8 cellular contexts compared by ENCODE assay signal in genomic region chr1:150922519-150922975, GRCh38.
DNase-seq lines count a peak whose midpoint lies in the region; ATAC-seq lines count a peak whose summit lies in the region.

No MANE protein-coding gene starts in this region.

- H3K9me3 ChIP-seq in iPS DF 6.9 (ENCODE audit: control insufficient read depth, insufficient read depth, low read length), result no peaks in the 10 kb centered on the region

- no peaks in the 10 kb centered on the region for H3K27me3 ChIP-seq in iPS DF 6.9 (ENCODE audit: control insufficient read depth, insufficient read depth, low read length)

- H3K4me3 ChIP-seq in iPS DF 6.9 (ENCODE audit: low read length), result no peak overlapping the region

- DNase-seq in GM04503 (ENCODE audit: low read depth), result peak; percentile 67
- DNase-seq in NCI-H2029 treated with DMSO at 0.1 percent for 48 hours (lab: John Stamatoyannopoulos, UW), result peak; percentile 64
- peak; percentile 57 for DNase-seq in T-helper 9 cell
- peak in 36 of 58 donors; percentile 1 to 55 (median 12) for DNase-seq in anterior cingulate cortex (lab: John Stamatoyannopoulos, UW)
- peak; percentile 52 for DNase-seq in iPS DF 6.9 (ENCODE audit: low read depth, low spot score)
- peak; percentile 39 for DNase-seq in smooth muscle cell of the brain vasculature (ENCODE audit: low read depth, low spot score)

- H3K27ac ChIP-seq in iPS DF 6.9 (ENCODE audit: low read length), result no peak overlapping the region

- ATAC-seq in HG02798 (IDR thresholded peaks at IDR 0.05; ENCODE audit: poor library complexity, unreplicated experiment) (peak; percentile 42), GM18870 (IDR thresholded peaks at IDR 0.05; ENCODE audit: unreplicated experiment) (no peak)

- no peaks in the 10 kb centered on the region for H3K4me1 ChIP-seq in iPS DF 6.9 (ENCODE audit: control insufficient read depth, insufficient read depth, low read length)

- WGBS in iPS DF 6.9 (ENCODE audit: insufficient coverage, insufficient read length), result no CpG with 5 or more reads among the region's 2 CpGs

- peaks cover under 1% of the 10 kb centered on the region; the same call in 1 of the 2 replicates for H3K36me3 ChIP-seq in iPS DF 6.9 (ENCODE audit: control insufficient read depth, insufficient read depth, low read length)

Comparison
In these comparisons a context has a peak if more than half of its experiments do, and no peak if none do; other contexts are left out.
1. DNase-seq: peak in every context shown above with its lines; median percentile 67 in GM04503; 64 in NCI-H2029 treated with DMSO at 0.1 percent for 48 hours; 57 in T-helper 9 cell; 52 in iPS DF 6.9; 39 in smooth muscle cell of the brain vasculature; 12 in anterior cingulate cortex.